ENCODE assay signal across 20 cellular contexts in the genomic region with DNA sequence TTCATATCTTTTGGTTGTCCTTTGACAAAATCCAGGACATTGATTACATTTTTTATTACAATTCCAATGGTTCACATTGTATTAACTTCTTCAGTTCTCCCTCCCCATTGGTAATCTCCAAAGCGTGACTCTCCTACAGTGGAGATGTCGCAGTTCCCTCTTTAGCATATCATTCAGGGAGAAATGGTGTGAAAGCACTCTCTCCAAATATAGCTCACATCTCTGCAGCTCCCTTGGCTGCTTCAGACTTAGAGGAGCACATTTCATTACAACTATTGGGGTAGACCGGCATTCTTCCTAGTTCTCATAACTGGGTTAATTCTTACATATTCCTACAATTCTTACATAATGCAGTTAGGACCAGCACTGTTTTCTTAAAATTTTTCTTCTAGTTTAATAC.
"Had no signal": no experiment of that assay in that cellular context is flagged by ENCODE, and none has a peak within 500 bp of the region (broad histone marks: within the 10 kb centered on the region; RNA-seq: fewer than 3 reads in every experiment).

No MANE protein-coding gene starts in this region.

- DNase-seq: cortex of kidney; effector memory CD8-positive, alpha-beta T cell; erythroblast; esophagus squamous epithelium; foreskin melanocyte; glutamatergic neuron; kidney; left lung; lower lobe of right lung; natural killer cell; occipital lobe; ovary; posterior cingulate gyrus; sigmoid colon; stimulated activated CD4-positive, alpha-beta T cell treated with anti-CD3 and anti-CD28 coated beads, Interleukin-4, amount 100 ng/mL, for 4 hours; transverse colon; upper lobe of right lung; uterus had no signal

- H3K9me3 ChIP-seq: esophagus squamous epithelium, left lung, lower lobe of right lung, ovary, sigmoid colon, suprapubic skin, transverse colon, upper lobe of right lung, uterus had no signal

- H3K4me3 ChIP-seq: esophagus squamous epithelium, left lung, lower lobe of right lung, ovary, sigmoid colon, suprapubic skin, transverse colon, upper lobe of right lung, uterus had no signal

- ATAC-seq: effector memory CD8-positive, alpha-beta T cell; left lung; lower lobe of right lung; natural killer cell; stimulated activated memory B cell treated with anti-CD40 and anti-IgM and Interleukin-4, amounts not matched to agents 10 μg/mL and 1 μg/mL and 100 μg/mL, for 72 hours; upper lobe of right lung had no signal

- H3K4me1 ChIP-seq: esophagus squamous epithelium, left lung, lower lobe of right lung, suprapubic skin, transverse colon, upper lobe of right lung, uterus had no signal

- H3K27me3 ChIP-seq: esophagus squamous epithelium, left lung, ovary, sigmoid colon, suprapubic skin, transverse colon, upper lobe of right lung, uterus had no signal

- H3K27ac ChIP-seq: esophagus squamous epithelium, left lung, lower lobe of right lung, ovary, sigmoid colon, suprapubic skin, transverse colon, upper lobe of right lung, uterus had no signal

- H3K36me3 ChIP-seq: esophagus squamous epithelium, left lung, lower lobe of right lung, ovary, sigmoid colon, suprapubic skin, transverse colon, upper lobe of right lung, uterus had no signal
